18 cellular contexts compared by ENCODE assay signal in the genomic region with DNA sequence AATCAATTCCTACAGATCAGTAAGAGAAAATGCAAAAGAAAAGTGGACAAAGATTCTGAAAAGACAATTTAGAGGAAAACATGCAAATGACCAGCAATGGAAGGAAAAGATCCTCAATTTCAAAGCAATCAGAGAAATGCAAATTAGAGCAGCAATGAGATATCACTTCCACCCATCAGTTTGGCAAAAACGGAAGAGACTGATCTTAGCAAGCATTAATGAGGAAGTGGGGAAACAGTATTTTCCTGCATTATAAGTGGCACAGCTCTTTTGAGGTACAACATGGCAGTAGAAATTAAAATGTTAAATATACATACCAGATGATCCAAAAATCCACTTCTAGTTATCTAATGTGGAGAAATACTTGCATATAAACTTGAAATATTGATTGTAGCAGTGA.
"Had no signal": no experiment of that assay in that cellular context is flagged by ENCODE, and none has a peak within 500 bp of the region (broad histone marks: within the 10 kb centered on the region; RNA-seq: fewer than 3 reads in every experiment).

No MANE protein-coding gene starts in this region.

- H3K27me3 ChIP-seq: ascending aorta, breast epithelium, thyroid gland had no signal

- ATAC-seq: activated naive CD8-positive, alpha-beta T cell treated with anti-CD3 and anti-CD28 coated beads, Interleukin-2, amount 50 U/mL, for 24 hours; naive thymus-derived CD8-positive, alpha-beta T cell; WTC11 had no signal

- H3K36me3 ChIP-seq: ascending aorta, breast epithelium, left ventricle myocardium inferior, thyroid gland had no signal

- DNase-seq: activated CD4-positive, alpha-beta T cell treated with anti-CD3 and anti-CD28 coated beads for 48 hours; activated CD8-positive, alpha-beta memory T cell treated with anti-CD3 and anti-CD28 coated beads for 24 hours; activated naive CD4-positive, alpha-beta T cell treated with Interleukin-2 at 50 U/mL for 16 hours; activated naive CD8-positive, alpha-beta T cell treated with anti-CD3 and anti-CD28 coated beads, Interleukin-2, amount 50 U/mL, for 24 hours; cerebellar nuclear complex; effector CD8-positive, alpha-beta T cell; foreskin fibroblast; glutamatergic neuron; hypothalamus; left ventricle myocardium inferior; mesenchymal stem cell; naive thymus-derived CD8-positive, alpha-beta T cell; stimulated activated CD4-positive, alpha-beta T cell treated with anti-CD3 and anti-CD28 coated beads, Interleukin-1b, Interleukin-23, amount 100 ng/mL, for 48 hours; thyroid gland had no signal

- H3K27ac Mint-ChIP-seq: activated naive CD8-positive, alpha-beta T cell treated with anti-CD3 and anti-CD28 coated beads, Interleukin-2, amount 50 U/mL, for 24 hours; naive thymus-derived CD8-positive, alpha-beta T cell; WTC11 had no signal

- H3K27ac ChIP-seq: ascending aorta, breast epithelium, left ventricle myocardium inferior, parathyroid adenoma, thyroid gland had no signal

- H3K9me3 ChIP-seq: thyroid gland had no signal

- H3K27me3 Mint-ChIP-seq: activated naive CD8-positive, alpha-beta T cell treated with anti-CD3 and anti-CD28 coated beads, Interleukin-2, amount 50 U/mL, for 24 hours had no signal

- H3K4me3 ChIP-seq: ascending aorta, breast epithelium, left ventricle myocardium inferior, thyroid gland had no signal

- H3K4me1 Mint-ChIP-seq: activated naive CD8-positive, alpha-beta T cell treated with anti-CD3 and anti-CD28 coated beads, Interleukin-2, amount 50 U/mL, for 24 hours; naive thymus-derived CD8-positive, alpha-beta T cell; WTC11 had no signal

- H3K4me1 ChIP-seq: ascending aorta, breast epithelium, left ventricle myocardium inferior, parathyroid adenoma, thyroid gland had no signal

- H3K4me3 Mint-ChIP-seq: activated naive CD8-positive, alpha-beta T cell treated with anti-CD3 and anti-CD28 coated beads, Interleukin-2, amount 50 U/mL, for 24 hours; naive thymus-derived CD8-positive, alpha-beta T cell; WTC11 had no signal
